Comparison of ENCODE assay signal across 15 cellular contexts in genomic region chr5:32642276-32643002, GRCh38. TPM values are rescaled to one million over a fixed set of nuclear protein-coding genes. Genes with fewer than 3 reads are reported as not detected.
A peak's percentile ranks its signal among the peaks of the same experiment; 100 is the strongest.
DNase-seq lines count a peak whose midpoint lies in the region; ATAC-seq and TF ChIP-seq lines count a peak whose summit lies in the region.
"Had no signal": no experiment of that assay in that cellular context is flagged by ENCODE, and none has a peak within 500 bp of the region (broad histone marks: within the 10 kb centered on the region; RNA-seq: fewer than 3 reads in every experiment).

No MANE protein-coding gene starts in this region.

- H3K9me3 ChIP-seq in HCT116 (ENCODE audit: control insufficient read depth in 1 of 2, insufficient read depth in 1 of 2, low read depth in 1 of 2, low read length in 2 of 2), result no peaks in the 10 kb centered on the region
- H3K9me3 ChIP-seq in SK-N-SH, result no peaks in the 10 kb centered on the region
- H3K9me3 ChIP-seq in fibroblast of lung (ENCODE audit: control insufficient read depth, insufficient read depth, low read depth, low read length), result no peaks in the 10 kb centered on the region
- H3K9me3 ChIP-seq in colonic mucosa, result no peaks in the 10 kb centered on the region
- H3K9me3 ChIP-seq: SJCRH30 had no signal

- H3K27me3 ChIP-seq in HCT116 (ENCODE audit: insufficient read depth, low read length) (no peaks in the 10 kb centered on the region), SK-N-SH (ENCODE audit: insufficient read depth) (no peaks in the 10 kb centered on the region), fibroblast of lung (ENCODE audit: control insufficient read depth, insufficient read depth, low read length) (no peaks in the 10 kb centered on the region), colonic mucosa (no peaks in the 10 kb centered on the region)
- H3K27me3 ChIP-seq: SJCRH30 had no signal

- H3K4me2 ChIP-seq in HCT116 (ENCODE audit: low read length) (peak overlapping the region; percentile 24), SK-N-SH (peak overlapping the region; percentile 21), fibroblast of lung (ENCODE audit: extremely low read depth, insufficient read depth, low read length) (peak overlapping the region; percentile 40)

- no peak for DNase-seq in HCT116 (ENCODE audit: low read depth, low spot score)
- no peak for DNase-seq in SK-N-SH
- DNase-seq in fibroblast of lung (ENCODE audit: low read depth in 2 of 2), result peak; percentile 14 to 59
- peak; percentile 39 for DNase-seq in retinal pigment epithelial cell (ENCODE audit: low read depth)
- no peak for DNase-seq in ureter (ENCODE audit: low spot score)
- DNase-seq in middle frontal gyrus (ENCODE audit: extremely low spot score, low spot score), result no peak
- DNase-seq in colonic mucosa, result no peak
- DNase-seq in activated CD4-positive, alpha-beta T cell treated with anti-CD3 and anti-CD28 coated beads for 4 hours, result no peak
- DNase-seq: effector memory CD8-positive, alpha-beta T cell; glutamatergic neuron; left colon; NCI-H1092; posterior cingulate gyrus; SJCRH30 had no signal

- H3K4me1 ChIP-seq in HCT116 (ENCODE audit: control insufficient read depth in 1 of 2, insufficient read depth in 2 of 2, low read length in 2 of 2) (peaks cover 0 to 20% of the 10 kb centered on the region in 2 experiments; a peak in 2 of 4 replicates), SK-N-SH (ENCODE audit: control insufficient read depth in 1 of 2, insufficient read depth in 2 of 2, low read depth in 1 of 2, low read length in 1 of 2) (no peaks in the 10 kb centered on the region; a peak in 1 of 4 replicates), fibroblast of lung (ENCODE audit: control insufficient read depth, extremely low read depth, insufficient read depth, low read length) (no peaks in the 10 kb centered on the region), colonic mucosa (no peaks in the 10 kb centered on the region)

- CTCF ChIA-PET in HCT116 (lab: Charles Lee), result no interaction called here
- CTCF ChIA-PET in SK-N-SH (lab: Yijun Ruan, JAX), result no interaction called here

- TF ChIP-seq CTCF in HCT116 (IDR thresholded peaks at IDR 0.05 in 2 of 3, conservative IDR thresholded peaks at IDR 0.05 in 1 of 3; ENCODE audit: borderline replicate concordance in 1 of 3, insufficient read depth in 1 of 3, low read depth in 2 of 3, low read length in 2 of 3), result no peak
- TF ChIP-seq CTCF in SK-N-SH (IDR thresholded peaks at IDR 0.05), result no peak
- no peak for TF ChIP-seq CTCF in fibroblast of lung (conservative IDR thresholded peaks at IDR 0.05 in 1 of 2, IDR thresholded peaks at IDR 0.05 in 1 of 2; ENCODE audit: low read depth in 1 of 2, low read length in 2 of 2)
- TF ChIP-seq CTCF in retinal pigment epithelial cell (conservative IDR thresholded peaks at IDR 0.05; ENCODE audit: low read depth, low read length), result no peak
- TF ChIP-seq CTCF in colonic mucosa (IDR thresholded peaks at IDR 0.05), result no peak

- H2AFZ ChIP-seq in HCT116 (ENCODE audit: low read depth, low read length, poor library complexity, severe bottlenecking) (no peak overlapping the region), SK-N-SH (ENCODE audit: low read depth) (peak overlapping the region; percentile 69), fibroblast of lung (ENCODE audit: low read length) (no peak overlapping the region)

- H3K9me2 ChIP-seq in HCT116 (ENCODE audit: insufficient read depth) (no peaks in the 10 kb centered on the region; the same call in 1 of the 2 replicates), SK-N-SH (no peaks in the 10 kb centered on the region)

- no peaks in the 10 kb centered on the region for H4K20me1 ChIP-seq in HCT116 (ENCODE audit: insufficient read depth)
- H4K20me1 ChIP-seq in SK-N-SH (ENCODE audit: insufficient read depth), result no peaks in the 10 kb centered on the region
- no peaks in the 10 kb centered on the region for H4K20me1 ChIP-seq in fibroblast of lung (ENCODE audit: control insufficient read depth, extremely low read depth, insufficient read depth, low read length)

- intact Hi-C loops in HCT116 (cut with micrococcal nuclease), result no loop called here
- intact Hi-C loops in colonic mucosa (cut with DNase I), result no loop called here

- no peak for TF ChIP-seq POLR2A in HCT116 (IDR thresholded peaks at IDR 0.05; ENCODE audit: borderline replicate concordance, extremely low read depth, insufficient read depth, insufficient read length)

- H3K36me3 ChIP-seq in HCT116 (ENCODE audit: control insufficient read depth in 1 of 2, insufficient read depth in 2 of 2, low read length in 2 of 2) (no peaks in the 10 kb centered on the region), SK-N-SH (replicated peaks in 1 of 2; ENCODE audit: control insufficient read depth in 1 of 2, insufficient read depth in 2 of 2, low read length in 1 of 2) (no peaks in the 10 kb centered on the region), fibroblast of lung (ENCODE audit: control insufficient read depth, insufficient read depth, low read length) (no peaks in the 10 kb centered on the region), colonic mucosa (no peaks in the 10 kb centered on the region)
- H3K36me3 ChIP-seq: SJCRH30 had no signal

- no peak for TF ChIP-seq EP300 in SK-N-SH (IDR thresholded peaks at IDR 0.05; ENCODE audit: borderline replicate concordance in 1 of 2, low read depth in 1 of 2, low read length in 1 of 2)

- POLR2A ChIA-PET in HCT116 (lab: Charles Lee) (no interaction called here), SK-N-SH (lab: Yijun Ruan, JAX) (no interaction called here)

- no peak overlapping the region for H3K4me3 ChIP-seq in HCT116 (replicated peaks in 1 of 2; ENCODE audit: low read depth in 1 of 2, low read length in 2 of 2)
- H3K4me3 ChIP-seq in SK-N-SH (ENCODE audit: low read depth in 2 of 2, low read length in 1 of 2), result no peak overlapping the region
- H3K4me3 ChIP-seq in fibroblast of lung (replicated peaks in 1 of 4; ENCODE audit: control extremely low read depth in 1 of 4, insufficient read depth in 1 of 4, low read depth in 3 of 4, low read length in 4 of 4), result no peak overlapping the region
- no peak overlapping the region for H3K4me3 ChIP-seq in retinal pigment epithelial cell (ENCODE audit: low read length)
- no peak overlapping the region for H3K4me3 ChIP-seq in colonic mucosa
- H3K4me3 ChIP-seq: SJCRH30 had no signal

- BruUV-seq in HCT116 (replicated peaks; lab: Mats Ljungman, UMichigan), result no TSS peak

- no peaks in the 10 kb centered on the region for H3K79me2 ChIP-seq in HCT116 (ENCODE audit: insufficient read depth, low read length)
- H3K79me2 ChIP-seq in SK-N-SH (ENCODE audit: insufficient read depth), result no peaks in the 10 kb centered on the region
- no peaks in the 10 kb centered on the region for H3K79me2 ChIP-seq in fibroblast of lung (ENCODE audit: control insufficient read depth, insufficient read depth, low read length)

- RAD21 ChIA-PET in HCT116 (lab: Charles Lee; ENCODE audit: low non-redundant PET in 1 of 2, low total read pairs in 2 of 2, uncharacterized antibody in 2 of 2, unreplicated experiment in 2 of 2), result no interaction called here

- H3K27ac ChIP-seq in HCT116 (ENCODE audit: low read depth, low read length) (no peak overlapping the region), SK-N-SH (ENCODE audit: low read depth in 2 of 2, low read length in 1 of 2) (peak overlapping the region in 1 of 2 experiments; percentile 12; a peak in 1 of 4 replicates), fibroblast of lung (ENCODE audit: insufficient read depth, low read length) (no peak overlapping the region), colonic mucosa (no peak overlapping the region)
- H3K27ac ChIP-seq: SJCRH30 had no signal

- H3F3A ChIP-seq in SK-N-SH (replicated peaks; ENCODE audit: insufficient read depth), result no peaks in the 10 kb centered on the region

- 60% methylated on average over 2 of the region's 2 CpGs for WGBS in SK-N-SH (ENCODE audit: low lambda C conversion rate)

- H3K9ac ChIP-seq in HCT116 (ENCODE audit: low read length) (no peak overlapping the region), SK-N-SH (no peak overlapping the region), fibroblast of lung (ENCODE audit: insufficient read depth, low read length) (no peak overlapping the region), colonic mucosa (ENCODE audit: low read depth in 2 of 2, low read length in 2 of 2) (no peak overlapping the region)

- TF ChIP-seq RAD21 in HCT116 (IDR thresholded peaks at IDR 0.05; ENCODE audit: low read depth), result no peak
- TF ChIP-seq RAD21 in SK-N-SH (IDR thresholded peaks at IDR 0.05; ENCODE audit: low read length), result no peak

- ATAC-seq in HCT116, result no peak
- ATAC-seq: activated T-helper 17 cell treated with anti-CD3 and anti-CD28 coated beads, Interleukin-2, amount 50 U/mL, for 72 hours; effector memory CD8-positive, alpha-beta T cell; left colon had no signal

TF ChIP-seq in HCT116, 20 proteins besides CTCF, POLR2A, EP300 and RAD21:
- no peak for TF ChIP-seq EZH2 (IDR thresholded peaks at IDR 0.05)
- TF ChIP-seq EZH2phosphoT487 (IDR thresholded peaks at IDR 0.05; ENCODE audit: borderline replicate concordance), result no peak
- TF ChIP-seq YY1 (IDR thresholded peaks at IDR 0.05; ENCODE audit: extremely low read depth, insufficient replicate concordance, low read depth, low read length), result no peak

TF ChIP-seq in SK-N-SH, 30 proteins besides CTCF, POLR2A, EP300 and RAD21:
- TF ChIP-seq FOSL2 (IDR thresholded peaks at IDR 0.05; ENCODE audit: borderline replicate concordance, low read depth) (no peak), CHD2 (IDR thresholded peaks at IDR 0.05; ENCODE audit: low read length, partially characterized antibody) (no peak)
- TF ChIP-seq, protein P1, sequence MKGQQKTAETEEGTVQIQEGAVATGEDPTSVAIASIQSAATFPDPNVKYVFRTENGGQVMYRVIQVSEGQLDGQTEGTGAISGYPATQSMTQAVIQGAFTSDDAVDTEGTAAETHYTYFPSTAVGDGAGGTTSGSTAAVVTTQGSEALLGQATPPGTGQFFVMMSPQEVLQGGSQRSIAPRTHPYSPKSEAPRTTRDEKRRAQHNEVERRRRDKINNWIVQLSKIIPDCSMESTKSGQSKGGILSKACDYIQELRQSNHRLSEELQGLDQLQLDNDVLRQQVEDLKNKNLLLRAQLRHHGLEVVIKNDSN (IDR thresholded peaks at IDR 0.05; ENCODE audit: borderline replicate concordance, low read depth), result 0 out of 2 replicates have a peak, but pooled peaks have one; percentile 29

RNA-seq across cellular contexts. Expression of gene SUB1, which starts 57.1 kb away (rescaled TPM):
- 216 TPM for total RNA-seq in HCT116 (2021; ENCODE audit: unreplicated experiment)
- polyA plus RNA-seq in HCT116 (2012), result 51.1 and 99.3 TPM in 2 replicates
- polyA plus RNA-seq in SK-N-SH (2012; rRNA removed), result 50.8 and 55.4 TPM in 2 replicates
- 77.3 and 209 TPM in 2 replicates for polyA plus RNA-seq in SK-N-SH (2012; cell fraction: cytosol; rRNA removed)
- 17.9 and 39.8 TPM in 2 replicates for polyA plus RNA-seq in SK-N-SH (2012; cell fraction: nucleus; rRNA removed)
- 76.5 and 88.0 TPM in 2 replicates for total RNA-seq in fibroblast of lung
- polyA plus RNA-seq in fibroblast of lung, result 349 and 358 TPM in 2 replicates
- 288 and 292 TPM in 2 replicates for polyA plus RNA-seq in fibroblast of lung (2012)
- polyA minus RNA-seq in fibroblast of lung (ENCODE audit: low replicate concordance), result 0.85 and 2.7 TPM in 2 replicates
- 138 TPM for total RNA-seq in ureter
- 100 to 1,000 TPM; 193 to 227 TPM for total RNA-seq in colonic mucosa

Comparison
In these comparisons a context has a peak if more than half of its experiments do, and no peak if none do; other contexts are left out.
1. DNase-seq: peak in fibroblast of lung (2 of 2) and retinal pigment epithelial cell (single experiment); none in HCT116 (single experiment), SK-N-SH (single experiment), ureter (single experiment), middle frontal gyrus (single experiment), colonic mucosa (single experiment) and activated CD4-positive, alpha-beta T cell treated with anti-CD3 and anti-CD28 coated beads for 4 hours (0 of 2).
2. Peak in every context shown above with its lines, with median percentiles within 50 percentile points of each other: H3K4me2 ChIP-seq.